ENCODE assay signal across 16 cellular contexts in the genomic region with DNA sequence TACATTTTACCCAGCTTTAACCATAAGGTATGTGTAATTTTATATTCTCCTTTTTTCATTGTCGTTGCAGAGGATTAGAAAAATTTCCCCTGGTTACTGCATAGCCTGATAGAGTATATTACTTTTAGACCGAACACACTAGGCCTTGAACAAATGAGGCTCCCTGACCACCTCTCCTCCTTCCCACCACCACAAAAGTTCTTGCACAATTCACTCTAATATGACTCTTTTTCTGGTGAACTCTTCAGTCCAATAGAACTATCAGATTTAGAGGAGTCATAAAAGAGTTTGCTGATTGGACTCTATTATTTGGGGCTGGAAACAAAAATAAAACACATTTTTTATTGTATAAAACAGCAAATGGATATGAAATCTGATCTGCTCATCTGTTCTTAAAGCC.
"Had no signal": no experiment of that assay in that cellular context is flagged by ENCODE, and none has a peak within 500 bp of the region (broad histone marks: within the 10 kb centered on the region; RNA-seq: fewer than 3 reads in every experiment).

No MANE protein-coding gene starts in this region.

- H3K27ac Mint-ChIP-seq: activated naive CD4-positive, alpha-beta T cell treated with anti-CD3 and anti-CD28 coated beads, Interleukin-2, amount 50 U/mL, for 24 hours had no signal

- H3K4me1 Mint-ChIP-seq: activated naive CD4-positive, alpha-beta T cell treated with anti-CD3 and anti-CD28 coated beads, Interleukin-2, amount 50 U/mL, for 24 hours had no signal

- H3K36me3 Mint-ChIP-seq: activated naive CD4-positive, alpha-beta T cell treated with anti-CD3 and anti-CD28 coated beads, Interleukin-2, amount 50 U/mL, for 24 hours; natural killer cell treated with Interleukin-12 subunit alpha and Interleukin-12 subunit beta and Interleukin-15 and Interleukin-18, amount 100 ng/mL, for 72 hours had no signal

- H3K4me3 Mint-ChIP-seq: activated naive CD4-positive, alpha-beta T cell treated with anti-CD3 and anti-CD28 coated beads, Interleukin-2, amount 50 U/mL, for 24 hours; natural killer cell treated with Interleukin-12 subunit alpha and Interleukin-12 subunit beta and Interleukin-15 and Interleukin-18, amount 100 ng/mL, for 72 hours had no signal

- ATAC-seq: activated CD4-positive, CD25-positive, alpha-beta regulatory T cell treated with anti-CD3 and anti-CD28 coated beads, Interleukin-2, amount 50 U/mL, for 24 hours; body of pancreas; left colon; mucosa of descending colon; natural killer cell treated with Interleukin-12 subunit alpha and Interleukin-12 subunit beta and Interleukin-15 and Interleukin-18, amount 100 ng/mL, for 72 hours had no signal

- DNase-seq: activated CD4-positive, alpha-beta T cell treated with anti-CD3 and anti-CD28 coated beads, Interleukin-2, amount 50 U/mL, for 4 hours; activated effector memory CD4-positive, alpha-beta T cell treated with Interleukin-2 at 50 U/mL for 16 hours; activated T-cell treated with anti-CD3 and anti-CD28 coated beads, Interleukin-2, amount 50 U/mL, for 1 hour; body of pancreas; cerebellar nuclear complex; head of caudate nucleus; left colon; mucosa of descending colon; occipital lobe; stimulated activated CD4-positive, alpha-beta T cell treated with anti-CD3 and anti-CD28 coated beads, Interleukin-2, amount 100 ng/mL, for 48 hours; stimulated activated naive CD4-positive, alpha-beta T cell treated with Interleukin-2 at 50 U/mL for 16 hours had no signal

- H3K27ac ChIP-seq: body of pancreas, vagina had no signal

- H3K9me3 Mint-ChIP-seq: activated naive CD4-positive, alpha-beta T cell treated with anti-CD3 and anti-CD28 coated beads, Interleukin-2, amount 50 U/mL, for 24 hours; natural killer cell treated with Interleukin-12 subunit alpha and Interleukin-12 subunit beta and Interleukin-15 and Interleukin-18, amount 100 ng/mL, for 72 hours had no signal

- H3K36me3 ChIP-seq: prostate gland, vagina had no signal

- H3K27me3 ChIP-seq: body of pancreas, vagina had no signal

- H3K4me1 ChIP-seq: prostate gland, vagina had no signal

- H3K9me3 ChIP-seq: body of pancreas, mucosa of descending colon, prostate gland, vagina had no signal

- H3K4me3 ChIP-seq: body of pancreas, mucosa of descending colon, prostate gland, vagina had no signal
